In the genomic region with DNA sequence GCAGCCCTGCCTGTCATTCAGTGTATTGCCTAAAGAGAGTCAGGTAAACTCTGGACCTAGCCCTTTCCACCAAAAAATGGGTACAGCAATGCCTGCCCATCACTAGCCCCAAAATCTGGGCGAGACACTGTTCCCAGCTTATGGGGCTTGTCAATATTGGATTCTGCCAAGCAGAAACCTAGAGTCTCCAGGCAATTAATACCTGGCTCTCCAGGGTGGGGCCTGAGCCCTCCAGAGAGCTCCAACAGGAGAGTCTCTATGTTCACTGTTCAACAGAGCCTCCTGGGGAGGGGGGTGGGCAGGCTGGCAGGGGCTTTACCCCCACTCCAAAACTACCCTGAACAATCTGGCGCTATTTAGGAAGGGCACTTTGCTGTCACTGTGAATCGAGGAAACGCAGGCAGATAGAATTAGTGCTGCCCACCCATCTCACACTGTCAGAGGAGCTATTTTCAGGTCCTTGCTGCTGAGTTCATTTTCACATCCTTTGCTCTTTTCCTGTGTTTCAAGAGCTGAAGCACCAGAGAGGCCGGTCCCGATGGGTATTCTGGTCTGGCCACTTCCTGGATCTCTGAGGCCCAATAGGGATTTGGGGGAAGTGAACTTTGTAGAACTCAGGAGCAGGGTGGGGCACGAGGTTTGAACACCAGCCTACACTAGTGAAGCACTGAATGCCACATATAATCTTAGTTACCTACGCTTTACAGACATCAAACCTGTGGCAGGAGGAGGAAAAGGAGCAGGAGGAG, we compare ENCODE assay signal across 18 cellular contexts.
DNase-seq lines count a peak whose midpoint lies in the region; ATAC-seq, FAIRE-seq and TF ChIP-seq lines count a peak whose summit lies in the region.
"Had no signal": no experiment of that assay in that cellular context is flagged by ENCODE, and none has a peak within 500 bp of the region (broad histone marks: within the 10 kb centered on the region; RNA-seq: fewer than 3 reads in every experiment).

No MANE protein-coding gene starts in this region.

- no peak for FAIRE-seq in D721Med (lab: Jason Lieb, UNC)
- FAIRE-seq: bronchial epithelial cell had no signal

- H4K20me1 ChIP-seq in BLaER1 treated with 17β-estradiol and CSF1 and Interleukin-3, amounts not matched to agents 10 nM and 100 nM: no peaks in the 10 kb centered on the region

- ATAC-seq in GM18909 (IDR thresholded peaks at IDR 0.05; ENCODE audit: poor library complexity, unreplicated experiment) (peak; percentile 59), HG03354 (IDR thresholded peaks at IDR 0.05; ENCODE audit: poor library complexity, severe bottlenecking, unreplicated experiment) (peak; percentile 44), HG03139 (IDR thresholded peaks at IDR 0.05; ENCODE audit: unreplicated experiment) (no peak)
- ATAC-seq: esophagus mucosa, T-helper 17 cell had no signal

- H3K4me3 ChIP-seq in BLaER1 treated with 17β-estradiol and CSF1 and Interleukin-3, amounts not matched to agents 10 nM and 100 nM: peak overlapping the region in 8 of 10 experiments; percentile 38 to 50 (median 42); a peak in 14 of 20 replicates
- H3K4me3 ChIP-seq in WERI-Rb-1 (ENCODE audit: low read depth, low read length): no peak overlapping the region
- H3K4me3 ChIP-seq: sigmoid colon, testis had no signal

- H3K36me3 ChIP-seq in BLaER1 treated with 17β-estradiol and CSF1 and Interleukin-3, amounts not matched to agents 10 nM and 100 nM: no peaks in the 10 kb centered on the region; a peak in 1 of 22 replicates
- H3K36me3 ChIP-seq in WERI-Rb-1: no peaks in the 10 kb centered on the region
- H3K36me3 ChIP-seq: neutrophil, sigmoid colon had no signal

- H3K4me2 ChIP-seq in BLaER1 treated with 17β-estradiol and CSF1 and Interleukin-3, amounts not matched to agents 10 nM and 100 nM: peak overlapping the region; percentile 86 to 98 (median 96)

- no peaks in the 10 kb centered on the region for H3K27me3 ChIP-seq in BLaER1 treated with 17β-estradiol and CSF1 and Interleukin-3, amounts not matched to agents 10 nM and 100 nM
- H3K27me3 ChIP-seq in WERI-Rb-1 (ENCODE audit: insufficient read depth, low read depth, severe bottlenecking): no peaks in the 10 kb centered on the region
- H3K27me3 ChIP-seq: sigmoid colon, testis had no signal

- peak; percentile 28 for DNase-seq in islet precursor cell
- no peak for DNase-seq in WERI-Rb-1
- no peak for DNase-seq in D721Med (ENCODE audit: insufficient read length, low spot score)
- no peak for DNase-seq in NCI-H446 treated with DMSO at 0.1 percent for 48 hours (lab: John Stamatoyannopoulos, UW)
- DNase-seq: GOT3; NCI-H187 treated with DMSO at 0.1 percent for 48 hours; SHP77 treated with DMSO at 0.1 percent for 48 hours; sigmoid colon; stimulated activated CD4-positive, alpha-beta T cell treated with anti-CD3 and anti-CD28 coated beads, Interleukin-1b, Interleukin-23, amount 100 ng/mL, for 48 hours; T-helper 17 cell; testis had no signal

- no peak for TF ChIP-seq CTCF in WERI-Rb-1 (IDR thresholded peaks at IDR 0.05; ENCODE audit: low read depth, low read length)
- no peak for TF ChIP-seq CTCF in D721Med (IDR thresholded peaks at IDR 0.05; ENCODE audit: insufficient read depth, missing control alignments)

- H3K4me1 ChIP-seq in BLaER1 treated with 17β-estradiol and CSF1 and Interleukin-3, amounts not matched to agents 10 nM and 100 nM: peaks cover 83 to 95% (median 89%) of the 10 kb centered on the region in 10 experiments
- H3K4me1 ChIP-seq: sigmoid colon, testis had no signal

- H3K27ac ChIP-seq in BLaER1 treated with 17β-estradiol and CSF1 and Interleukin-3, amounts not matched to agents 10 nM and 100 nM: peak overlapping the region; percentile 49 to 85 (median 75); a peak in 21 of 22 replicates
- no peak overlapping the region for H3K27ac ChIP-seq in WERI-Rb-1
- H3K27ac ChIP-seq: neutrophil, sigmoid colon, testis had no signal

- H3K9me3 ChIP-seq in BLaER1 treated with 17β-estradiol and CSF1 and Interleukin-3, amounts not matched to agents 10 nM and 100 nM (replicated peaks in 1 of 11): peaks cover 0 to 11% (median 0%) of the 10 kb centered on the region in 11 experiments; a peak in 13 of 22 replicates
- no peaks in the 10 kb centered on the region for H3K9me3 ChIP-seq in WERI-Rb-1 (ENCODE audit: severe bottlenecking)
- H3K9me3 ChIP-seq: neutrophil, sigmoid colon, testis had no signal

- H3K9ac ChIP-seq in BLaER1 treated with 17β-estradiol and CSF1 and Interleukin-3, amounts not matched to agents 10 nM and 100 nM: peak overlapping the region in 10 of 11 experiments; percentile 11 to 75 (median 60); a peak in 17 of 22 replicates
